ENCODE assay signal across 8 cellular contexts in the genomic region with DNA sequence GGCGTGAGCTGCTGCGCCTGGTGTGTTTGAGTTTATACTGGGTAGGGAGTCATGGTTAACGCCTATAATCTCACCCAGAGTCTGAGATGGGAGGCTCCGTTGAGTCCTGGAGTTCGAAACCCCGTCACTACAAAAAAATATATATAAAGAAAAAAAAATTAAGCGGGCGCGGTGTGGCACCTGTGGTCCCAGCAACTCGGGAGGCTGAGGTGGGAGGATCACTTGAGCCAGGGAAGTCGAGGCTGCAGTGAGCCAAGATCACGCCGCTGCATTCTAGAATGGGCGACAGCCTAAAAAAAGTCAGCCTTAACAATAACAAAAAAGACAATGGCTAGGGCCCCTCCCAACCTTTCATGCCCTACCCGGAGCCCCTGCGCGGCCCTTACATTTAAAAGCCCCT. TPM values are rescaled to one million over a fixed set of nuclear protein-coding genes. Genes with fewer than 3 reads are reported as not detected.
A peak's percentile ranks its signal among the peaks of the same experiment; 100 is the strongest.
DNase-seq lines count a peak whose midpoint lies in the region; ATAC-seq and TF ChIP-seq lines count a peak whose summit lies in the region.

No MANE protein-coding gene starts in this region.

- H3K27ac Mint-ChIP-seq in mesothelial cell of epicardium = no peak overlapping the region

- H3K4me1 Mint-ChIP-seq in mesothelial cell of epicardium = peaks cover 19% of the 10 kb centered on the region

- no peak for TF ChIP-seq POLR2A in breast epithelium (IDR thresholded peaks at IDR 0.05)
- TF ChIP-seq POLR2A in uterus (IDR thresholded peaks at IDR 0.05) = no peak

- TF ChIP-seq CTCF in heart right ventricle (IDR thresholded peaks at IDR 0.05) = no peak
- no peak for TF ChIP-seq CTCF in breast epithelium (IDR thresholded peaks at IDR 0.05)
- no peak for TF ChIP-seq CTCF in mesothelial cell of epicardium (IDR thresholded peaks at IDR 0.05; ENCODE audit: unreplicated experiment)
- TF ChIP-seq CTCF in uterus (IDR thresholded peaks at IDR 0.05) = no peak

- H3K27me3 Mint-ChIP-seq in mesothelial cell of epicardium (ENCODE audit: low read depth) = no peaks in the 10 kb centered on the region

- H3K36me3 Mint-ChIP-seq in mesothelial cell of epicardium = no peaks in the 10 kb centered on the region

- H3K4me1 ChIP-seq in heart right ventricle (peaks cover 0 to 25% (median 11%) of the 10 kb centered on the region in 9 donors), breast epithelium (peaks cover 0 to 3% of the 10 kb centered on the region in 2 donors), uterus (no peaks in the 10 kb centered on the region), aorta (ENCODE audit: control insufficient read depth in 1 of 2, insufficient read depth in 2 of 2, low read length in 2 of 2) (no peaks in the 10 kb centered on the region)

- no peaks in the 10 kb centered on the region for H3K9me3 ChIP-seq in heart right ventricle
- no peaks in the 10 kb centered on the region for H3K9me3 ChIP-seq in breast epithelium
- H3K9me3 ChIP-seq in uterus = no peaks in the 10 kb centered on the region
- H3K9me3 ChIP-seq in aorta (ENCODE audit: control insufficient read depth, low read length) = no peaks in the 10 kb centered on the region

- no peak for ATAC-seq in heart right ventricle
- ATAC-seq in Right ventricle myocardium inferior = no peak
- no peak for ATAC-seq in aorta (ENCODE audit: low FRiP score)

- DNase-seq in heart right ventricle = no peak
- DNase-seq in Right ventricle myocardium inferior (ENCODE audit: missing footprints) = no peak
- no peak for DNase-seq in breast epithelium (ENCODE audit: low spot score in 2 of 2)
- DNase-seq in mesothelial cell of epicardium (ENCODE audit: low spot score in 2 of 2, unreplicated experiment in 2 of 2) = no peak
- no peak for DNase-seq in uterus
- no peak for DNase-seq in aorta
- no peak for DNase-seq in activated CD8-positive, alpha-beta memory T cell treated with anti-CD3 and anti-CD28 coated beads, Interleukin-2, amount 50 U/mL, for 48 hours
- no peak for DNase-seq in NCI-H510A (lab: John Stamatoyannopoulos, UW)

- no peaks in the 10 kb centered on the region for H3K9me3 Mint-ChIP-seq in mesothelial cell of epicardium

- intact Hi-C loops in heart right ventricle (cut with DNase I) (loop anchor here in 5 of 10 donors (2.0 to 10.0 kb wide), 6 partner anchors 46 to 199 kb away; a partner anchor contains a TSS), Right ventricle myocardium inferior (cut with DNase I) (no loop called here), breast epithelium (cut with DNase I; ENCODE audit: low total_unique reads) (no loop called here), uterus (cut with DNase I; ENCODE audit: low total_unique reads) (no loop called here), aorta (cut with DNase I) (loop anchor here (5.0 kb wide), 1 partner anchor 46 kb away; a partner anchor contains a TSS)

- H3K4me3 ChIP-seq in heart right ventricle (peak overlapping the region; percentile 47 to 78 (median 65)), breast epithelium (peak overlapping the region; percentile 62 to 74 (median 73)), uterus (peak overlapping the region; percentile 49 to 50), aorta (ENCODE audit: low read length in 2 of 2) (no peak overlapping the region)

- H3K27ac ChIP-seq in heart right ventricle (peak overlapping the region; percentile 37 to 93 (median 88)), breast epithelium (peak overlapping the region; percentile 83 to 89), uterus (peak overlapping the region; percentile 79 to 84), aorta (ENCODE audit: low read depth in 1 of 2, low read length in 2 of 2) (peak overlapping the region in 1 of 2 donors; percentile 1)

- 72 to 79% methylated on average over 17 of the region's 17 CpGs for WGBS in heart right ventricle, 2 donors
- 87 to 88% methylated on average over 17 of the region's 17 CpGs for whole genome bisulfite sequencing in aorta, 2 donors

- no peaks in the 10 kb centered on the region for H3K36me3 ChIP-seq in heart right ventricle
- H3K36me3 ChIP-seq in breast epithelium = no peaks in the 10 kb centered on the region
- H3K36me3 ChIP-seq in uterus = no peaks in the 10 kb centered on the region
- H3K36me3 ChIP-seq in aorta (ENCODE audit: control insufficient read depth in 1 of 2, insufficient read depth in 2 of 2, low read length in 1 of 2) = no peaks in the 10 kb centered on the region

- no peaks in the 10 kb centered on the region for H3K27me3 ChIP-seq in heart right ventricle
- no peaks in the 10 kb centered on the region for H3K27me3 ChIP-seq in breast epithelium
- H3K27me3 ChIP-seq in uterus = no peaks in the 10 kb centered on the region
- H3K27me3 ChIP-seq in aorta (ENCODE audit: control insufficient read depth in 1 of 2, insufficient read depth in 2 of 2, low read length in 1 of 2) = no peaks in the 10 kb centered on the region

- H3K4me3 Mint-ChIP-seq in mesothelial cell of epicardium = peak overlapping the region; percentile 85

RNA-seq across cellular contexts. Expression of a gene that starts 17.2 kb away (rescaled TPM):
- 10 to 100 TPM in 9 of 10 donors, 1 to 10 TPM in 1; 9.9 to 23.9 (median 16.7) TPM for total RNA-seq in heart right ventricle
- polyA plus RNA-seq in heart right ventricle = 10 to 100 TPM; 26.8 to 58.1 TPM
- 18.2 TPM for total RNA-seq in Right ventricle myocardium inferior
- total RNA-seq in breast epithelium = 10 to 100 TPM; 21.3 to 30.2 (median 26.9) TPM
- total RNA-seq in mesothelial cell of epicardium = 39.1 to 43.7 TPM (median 43.5 TPM) in 3 replicates
- total RNA-seq in uterus = 10 to 100 TPM in 2 of 4 donors, 1 to 10 TPM in 2; 1.0 to 82.4 (median 10.0) TPM
- total RNA-seq in aorta = 10 to 100 TPM; 50.5 to 53.4 TPM
- polyA plus RNA-seq in aorta = 100 to 1,000 TPM in 1 of 2 donors, 10 to 100 TPM in 1; 28.2 to 217 TPM

RNA-seq across cellular contexts. Expression of a gene that starts 23.3 kb away (rescaled TPM):
- total RNA-seq in heart right ventricle = 1 to 10 TPM; 4.0 to 7.4 (median 5.6) TPM
- polyA plus RNA-seq in heart right ventricle = 1 to 10 TPM; 2.7 to 3.1 TPM
- total RNA-seq in Right ventricle myocardium inferior = 4.2 TPM
- 10 to 100 TPM in 2 of 3 donors, 1 to 10 TPM in 1; 7.0 to 15.4 (median 12.8) TPM for total RNA-seq in breast epithelium
- 12.1 to 13.7 TPM (median 12.4 TPM) in 3 replicates for total RNA-seq in mesothelial cell of epicardium
- total RNA-seq in uterus = 10 to 100 TPM in 1 of 4 donors, 1 to 10 TPM in 3; 3.1 to 11.5 (median 7.0) TPM
- total RNA-seq in aorta = 1 to 10 TPM; 5.7 to 7.1 TPM
- 1 to 10 TPM; 2.9 to 3.3 TPM for polyA plus RNA-seq in aorta

RNA-seq across cellular contexts. Expression of a gene that starts 24.7 kb away (rescaled TPM):
- total RNA-seq in heart right ventricle = 10 to 100 TPM; 24.6 to 38.5 (median 27.5) TPM
- 10 to 100 TPM; 30.5 to 40.2 TPM for polyA plus RNA-seq in heart right ventricle
- 31.0 TPM for total RNA-seq in Right ventricle myocardium inferior
- total RNA-seq in breast epithelium = 10 to 100 TPM; 13.6 to 25.2 (median 17.7) TPM
- 93.0 to 98.4 TPM (median 97.5 TPM) in 3 replicates for total RNA-seq in mesothelial cell of epicardium
- total RNA-seq in uterus = 10 to 100 TPM in 2 of 4 donors, 1 to 10 TPM in 2; 8.5 to 78.4 (median 16.5) TPM
- 10 to 100 TPM; 52.7 to 56.0 TPM for total RNA-seq in aorta
- 10 to 100 TPM; 15.3 to 47.2 TPM for polyA plus RNA-seq in aorta

RNA-seq across cellular contexts. Expression of a gene that starts 48.0 kb away (rescaled TPM):
- total RNA-seq in heart right ventricle = 1 to 10 TPM; 2.8 to 8.4 (median 5.4) TPM
- 1 to 10 TPM; 3.0 to 7.4 TPM for polyA plus RNA-seq in heart right ventricle
- total RNA-seq in Right ventricle myocardium inferior = 7.6 TPM
- total RNA-seq in breast epithelium = 10 to 100 TPM in 2 of 3 donors, 1 to 10 TPM in 1; 6.7 to 14.4 (median 12.0) TPM
- 28.0 to 31.9 TPM (median 29.0 TPM) in 3 replicates for total RNA-seq in mesothelial cell of epicardium
- total RNA-seq in uterus = 10 to 100 TPM in 2 of 4 donors, 1 to 10 TPM in 2; 6.8 to 37.4 (median 15.2) TPM
- total RNA-seq in aorta = 10 to 100 TPM in 1 of 2 donors, 1 to 10 TPM in 1; 8.5 to 21.8 TPM
- polyA plus RNA-seq in aorta = 1 to 10 TPM; 3.1 to 8.6 TPM

Comparison
In these comparisons a context has a peak if more than half of its experiments do, and no peak if none do; other contexts are left out.
1. H3K4me3 ChIP-seq: peak in heart right ventricle (10 of 10), breast epithelium (3 of 3) and uterus (2 of 2); none in aorta (0 of 2).
2. intact Hi-C loops: an anchor here in aorta (5.0 kb wide); none called in Right ventricle myocardium inferior, breast epithelium and uterus.